Comparison of ENCODE assay signal across 15 cellular contexts in the genomic region with DNA sequence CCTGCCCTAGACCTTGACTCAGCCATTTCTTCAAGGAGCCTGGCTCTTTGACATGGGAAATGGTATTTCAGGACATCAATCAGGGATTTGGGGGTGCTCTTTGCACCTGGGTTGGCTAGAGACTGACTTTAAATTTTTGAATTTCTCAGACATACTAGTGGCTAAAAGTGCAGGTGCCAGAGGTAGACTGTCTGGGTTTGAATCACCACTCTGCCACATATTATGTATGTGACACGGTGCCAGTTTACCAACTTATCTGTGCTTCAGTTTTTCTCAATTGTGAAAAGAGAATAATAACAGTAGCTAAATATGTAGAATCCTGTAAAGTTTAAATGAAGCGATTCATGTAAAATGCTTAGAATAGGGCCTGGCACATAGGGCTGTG. TPM values are rescaled to one million over a fixed set of nuclear protein-coding genes. Genes with fewer than 3 reads are reported as not detected.
A peak's percentile ranks its signal among the peaks of the same experiment; 100 is the strongest.
DNase-seq lines count a peak whose midpoint lies in the region; ATAC-seq, FAIRE-seq and TF ChIP-seq lines count a peak whose summit lies in the region.
"Had no signal": no experiment of that assay in that cellular context is flagged by ENCODE, and none has a peak within 500 bp of the region (broad histone marks: within the 10 kb centered on the region; RNA-seq: fewer than 3 reads in every experiment).

No MANE protein-coding gene starts in this region.

- TF ChIP-seq CTCF in A549 (IDR thresholded peaks at IDR 0.05), result no peak
- TF ChIP-seq CTCF in GM23338 (conservative IDR thresholded peaks at IDR 0.05; ENCODE audit: low read depth in 2 of 2), result no peak
- TF ChIP-seq CTCF in adrenal gland (IDR thresholded peaks at IDR 0.05), result no peak
- TF ChIP-seq CTCF in osteocyte (IDR thresholded peaks at IDR 0.05), result no peak
- no peak for TF ChIP-seq CTCF in BE2C (IDR thresholded peaks at IDR 0.05; ENCODE audit: low read depth, low read length)

- H3K36me3 Mint-ChIP-seq in GM23338 (ENCODE audit: low read depth) (no peaks in the 10 kb centered on the region), osteocyte (ENCODE audit: unreplicated experiment) (no peaks in the 10 kb centered on the region)

- H2AFZ ChIP-seq in GM23338, result peak overlapping the region; percentile 88; the same call in 1 of the 2 replicates

- H3K27ac ChIP-seq in A549, result peak overlapping the region; percentile 82 to 88
- no peak overlapping the region for H3K27ac ChIP-seq in GM23338 (ENCODE audit: low read depth)
- H3K27ac ChIP-seq in adrenal gland, result peak overlapping the region; percentile 6 to 91 (median 51)

- H3K9me3 ChIP-seq in A549, result no peaks in the 10 kb centered on the region
- H3K9me3 ChIP-seq in adrenal gland (replicated peaks in 1 of 3), result no peaks in the 10 kb centered on the region
- H3K9me3 ChIP-seq in BE2C, result no peaks in the 10 kb centered on the region
- H3K9me3 ChIP-seq: Caco-2 had no signal

- POLR2A ChIA-PET in A549 (lab: Yijun Ruan, JAX), result interaction anchor here (1.3 kb wide), 1 partner anchor 49 kb away, joined by 4 read pairs; a partner anchor contains a TSS

- TF ChIP-seq POLR2A in A549 (IDR thresholded peaks at IDR 0.05; ENCODE audit: low read length) (no peak), adrenal gland (IDR thresholded peaks at IDR 0.05) (no peak)

- no peak for DNase-seq in A549 (ENCODE audit: low read depth in 1 of 2, low spot score in 1 of 2)
- DNase-seq in GM23338 (ENCODE audit: low spot score), result no peak
- no peak for DNase-seq in adrenal gland
- peak; percentile 2 for DNase-seq in osteocyte (ENCODE audit: extremely low spot score, unreplicated experiment)
- DNase-seq in SKM-1 treated with dmso at 0.1 percent for 144 hours (lab: John Stamatoyannopoulos, UW; ENCODE audit: unreplicated experiment), result no peak
- no peak for DNase-seq in HT-29 (ENCODE audit: low spot score)
- no peak for DNase-seq in BE2C
- DNase-seq: Caco-2, NCI-H1417 treated with DMSO at 0.1 percent for 48 hours, NCI-H526 treated with DMSO at 0.1 percent for 48 hours, nephron progenitor cell had no signal

- H3K4me3 Mint-ChIP-seq in GM23338 (no peak overlapping the region), osteocyte (ENCODE audit: unreplicated experiment) (no peak overlapping the region)
- H3K4me3 Mint-ChIP-seq: nephron progenitor cell had no signal

- H3K9me2 ChIP-seq in GM23338 (ENCODE audit: insufficient read depth), result no peaks in the 10 kb centered on the region

- TF ChIP-seq RAD21 in A549 (conservative IDR thresholded peaks at IDR 0.05 in 1 of 2, IDR thresholded peaks at IDR 0.05 in 1 of 2), result no peak

- H3K4me1 Mint-ChIP-seq in GM23338, result peaks cover 10% of the 10 kb centered on the region; the same call in 2 of the 3 replicates
- peaks cover 43% of the 10 kb centered on the region for H3K4me1 Mint-ChIP-seq in osteocyte (ENCODE audit: unreplicated experiment)
- H3K4me1 Mint-ChIP-seq: nephron progenitor cell had no signal

- FAIRE-seq in A549 (lab: Jason Lieb, UNC), result no peak
- FAIRE-seq: colon, islet of Langerhans had no signal

- no peaks in the 10 kb centered on the region for H3K79me2 ChIP-seq in GM23338 (replicated peaks; ENCODE audit: insufficient read depth)

- H3K27ac Mint-ChIP-seq in GM23338, result peak overlapping the region; percentile 74
- H3K27ac Mint-ChIP-seq in osteocyte (ENCODE audit: unreplicated experiment), result no peak overlapping the region
- H3K27ac Mint-ChIP-seq: nephron progenitor cell had no signal

- H3K4me3 ChIP-seq in A549, result no peak overlapping the region
- no peak overlapping the region for H3K4me3 ChIP-seq in GM23338
- no peak overlapping the region for H3K4me3 ChIP-seq in adrenal gland
- no peak overlapping the region for H3K4me3 ChIP-seq in BE2C (ENCODE audit: low read depth, low read length)

- H3K9me3 Mint-ChIP-seq in GM23338 (no peaks in the 10 kb centered on the region), osteocyte (ENCODE audit: unreplicated experiment) (no peaks in the 10 kb centered on the region)
- H3K9me3 Mint-ChIP-seq: nephron progenitor cell had no signal

- CTCF ChIA-PET in A549 (lab: Yijun Ruan, JAX), result interaction anchor here (1.2 to 1.5 kb wide), 2 partner anchors 12 to 51 kb away, joined by 3 to 6 read pairs; no protein-coding TSS in a partner anchor

- H3K4me2 ChIP-seq in A549, result peak overlapping the region; percentile 64
- no peak overlapping the region for H3K4me2 ChIP-seq in GM23338

- H3K27me3 ChIP-seq in GM23338 (ENCODE audit: insufficient read depth) (no peaks in the 10 kb centered on the region), adrenal gland (no peaks in the 10 kb centered on the region), BE2C (no peaks in the 10 kb centered on the region)

- 95% methylated on average over 2 of the region's 2 CpGs for WGBS in A549 (ENCODE audit: missing lambda C conversion rate)
- WGBS in adrenal gland, 4 donors, result 83 to 92% (median 91%) methylated on average over 2 of the region's 2 CpGs

- no peaks in the 10 kb centered on the region for H4K20me1 ChIP-seq in GM23338 (replicated peaks; ENCODE audit: insufficient read depth)

- intact Hi-C loops in adrenal gland (cut with DNase I), result no loop called here

- TF ChIP-seq EP300 in A549 (IDR thresholded peaks at IDR 0.05), result no peak

- H3K27me3 Mint-ChIP-seq in GM23338 (ENCODE audit: insufficient read depth, low read depth, poor library complexity) (no peaks in the 10 kb centered on the region), osteocyte (ENCODE audit: unreplicated experiment) (no peaks in the 10 kb centered on the region)

- ATAC-seq in A549 (peak in 1 of 2 experiments; percentile 4; a peak in 1 of 6 replicates), GM23338 (no peak), HG03469 (IDR thresholded peaks at IDR 0.05; ENCODE audit: unreplicated experiment) (no peak)
- ATAC-seq: activated CD4-positive, CD25-positive, alpha-beta regulatory T cell treated with anti-CD3 and anti-CD28 coated beads, Interleukin-2, amount 50 U/mL, for 24 hours had no signal

- H3K4me1 ChIP-seq in A549 (peaks cover 58% of the 10 kb centered on the region), GM23338 (ENCODE audit: insufficient read depth) (peaks cover 15% of the 10 kb centered on the region), adrenal gland (replicated peaks in 1 of 2) (peaks cover 51 to 68% of the 10 kb centered on the region in 2 donors), BE2C (peaks cover 6% of the 10 kb centered on the region)

- no peaks in the 10 kb centered on the region; the same call in 1 of the 2 replicates for H3K36me3 ChIP-seq in GM23338 (ENCODE audit: insufficient read depth)
- no peaks in the 10 kb centered on the region for H3K36me3 ChIP-seq in adrenal gland (replicated peaks in 1 of 2)
- no peaks in the 10 kb centered on the region for H3K36me3 ChIP-seq in BE2C

- H3F3A ChIP-seq in GM23338 (replicated peaks; ENCODE audit: low read depth), result no peaks in the 10 kb centered on the region

TF ChIP-seq in A549, 52 proteins besides CTCF, POLR2A, EP300 and RAD21 (continues in another document):
- no peak for TF ChIP-seq NFE2L2 (conservative IDR thresholded peaks at IDR 0.05; ENCODE audit: low read length)
- TF ChIP-seq MAZ (IDR thresholded peaks at IDR 0.05; ENCODE audit: borderline replicate concordance, low read depth, low read length), result no peak
- TF ChIP-seq FOSL2 (IDR thresholded peaks at IDR 0.05), result no peak
- no peak for TF ChIP-seq FOSL2 (CRISPR knock-in tag; IDR thresholded peaks at IDR 0.05)
- TF ChIP-seq GATA3 (IDR thresholded peaks at IDR 0.05; ENCODE audit: borderline replicate concordance), result no peak
- TF ChIP-seq POLR2AphosphoS2 (conservative IDR thresholded peaks at IDR 0.05; ENCODE audit: low read length), result no peak
- no peak for TF ChIP-seq TP53 (CRISPR knock-in tag; IDR thresholded peaks at IDR 0.05)
- TF ChIP-seq, protein P1, sequence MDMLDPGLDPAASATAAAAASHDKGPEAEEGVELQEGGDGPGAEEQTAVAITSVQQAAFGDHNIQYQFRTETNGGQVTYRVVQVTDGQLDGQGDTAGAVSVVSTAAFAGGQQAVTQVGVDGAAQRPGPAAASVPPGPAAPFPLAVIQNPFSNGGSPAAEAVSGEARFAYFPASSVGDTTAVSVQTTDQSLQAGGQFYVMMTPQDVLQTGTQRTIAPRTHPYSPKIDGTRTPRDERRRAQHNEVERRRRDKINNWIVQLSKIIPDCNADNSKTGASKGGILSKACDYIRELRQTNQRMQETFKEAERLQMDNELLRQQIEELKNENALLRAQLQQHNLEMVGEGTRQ (IDR thresholded peaks at IDR 0.05), result no peak
- TF ChIP-seq HEYL (CRISPR knock-in tag; IDR thresholded peaks at IDR 0.05), result no peak

TF ChIP-seq in GM23338, 12 proteins besides CTCF, POLR2A, EP300 and RAD21 (continues in another document):
- TF ChIP-seq ZNF114 (CRISPR knock-in tag; IDR thresholded peaks at IDR 0.05) (no peak), STAT1 (IDR thresholded peaks at IDR 0.05; ENCODE audit: unreplicated experiment) (no peak), JUNB (IDR thresholded peaks at IDR 0.05; ENCODE audit: unreplicated experiment) (no peak)
- TF ChIP-seq, protein P2, sequence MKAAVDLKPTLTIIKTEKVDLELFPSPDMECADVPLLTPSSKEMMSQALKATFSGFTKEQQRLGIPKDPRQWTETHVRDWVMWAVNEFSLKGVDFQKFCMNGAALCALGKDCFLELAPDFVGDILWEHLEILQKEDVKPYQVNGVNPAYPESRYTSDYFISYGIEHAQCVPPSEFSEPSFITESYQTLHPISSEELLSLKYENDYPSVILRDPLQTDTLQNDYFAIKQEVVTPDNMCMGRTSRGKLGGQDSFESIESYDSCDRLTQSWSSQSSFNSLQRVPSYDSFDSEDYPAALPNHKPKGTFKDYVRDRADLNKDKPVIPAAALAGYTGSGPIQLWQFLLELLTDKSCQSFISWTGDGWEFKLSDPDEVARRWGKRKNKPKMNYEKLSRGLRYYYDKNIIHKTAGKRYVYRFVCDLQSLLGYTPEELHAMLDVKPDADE (IDR thresholded peaks at IDR 0.05), result no peak

RNA-seq across cellular contexts. Expression of a gene that starts 49.2 kb away (rescaled TPM):
- polyA plus RNA-seq in A549 (2011; rRNA removed), result 302 and 336 TPM in 2 replicates
- polyA plus RNA-seq in A549 (2012; cell fraction: cytosol; rRNA removed), result 195 and 217 TPM in 2 replicates
- 194 and 224 TPM in 2 replicates for polyA plus RNA-seq in A549 (2012; cell fraction: nucleus; rRNA removed)
- polyA plus RNA-seq in A549 (2017; fragmentation: RNase III; extraction: RNeasy Plus Mini Kit Qiagen cat#74134 plus additional on column Dnase treatment), result 367 to 403 TPM (median 394 TPM) in 3 replicates
- 164 and 187 TPM in 2 replicates for polyA minus RNA-seq in A549 (2011; rRNA and poly(A)+ RNA removed)
- 221 and 244 TPM in 2 replicates for total RNA-seq in GM23338 (2014; rRNA removed; shearing (Covaris generic))
- 218 and 221 TPM in 2 replicates for polyA plus RNA-seq in GM23338 (2016; fragmentation: Nextera tagmentation; extraction: Ambion mirVana)
- 100 to 1,000 TPM; 216 to 538 (median 477) TPM for total RNA-seq in adrenal gland
- 100 to 1,000 TPM; 240 to 694 (median 266) TPM for polyA plus RNA-seq in adrenal gland
- total RNA-seq in osteocyte, result 532 and 603 TPM in 2 replicates
- total RNA-seq in HT-29 (2014; rRNA removed; shearing (Covaris generic)), result 117 and 138 TPM in 2 replicates
- 102 TPM for polyA plus RNA-seq in BE2C (2012; ENCODE audit: insufficient read depth, insufficient read length, low read depth)
